Comparison of ENCODE assay signal across 24 cellular contexts in genomic region chr9:123119566-123119965, GRCh38.
DNase-seq lines count a peak whose midpoint lies in the region; ATAC-seq and TF ChIP-seq lines count a peak whose summit lies in the region.
"Had no signal": no experiment of that assay in that cellular context is flagged by ENCODE, and none has a peak within 500 bp of the region (broad histone marks: within the 10 kb centered on the region; RNA-seq: fewer than 3 reads in every experiment).

No MANE protein-coding gene starts in this region.

- H2BK20ac ChIP-seq in H9 (ENCODE audit: low read depth, low read length, poor library complexity, severe bottlenecking) = no peak overlapping the region

- in situ Hi-C loops in astrocyte of the cerebellum (cut with HindIII; ENCODE audit: low sequenced_read_pairs) (no loop called here), mammary epithelial cell (cut with MboI; ENCODE audit: low sequenced_read_pairs in 2 of 2) (no loop called here)

- H2BK15ac ChIP-seq in H9 (ENCODE audit: low read depth, low read length) = no peak overlapping the region

- no peaks in the 10 kb centered on the region for H3K4me1 ChIP-seq in H9 (ENCODE audit: insufficient read depth, low read length)
- peaks cover 0 to 59% (median 49%) of the 10 kb centered on the region in 4 donors for H3K4me1 ChIP-seq in sigmoid colon
- no peaks in the 10 kb centered on the region for H3K4me1 ChIP-seq in mammary epithelial cell (ENCODE audit: insufficient read depth, low read length)
- H3K4me1 ChIP-seq: testis had no signal

- H3K9me3 Mint-ChIP-seq in H9 = no peaks in the 10 kb centered on the region
- H3K9me3 Mint-ChIP-seq: activated naive CD4-positive, alpha-beta T cell treated with anti-CD3 and anti-CD28 coated beads, Interleukin-2, amount 50 U/mL, for 24 hours had no signal

- H3K4me3 Mint-ChIP-seq in H9 = no peak overlapping the region
- H3K4me3 Mint-ChIP-seq: activated naive CD4-positive, alpha-beta T cell treated with anti-CD3 and anti-CD28 coated beads, Interleukin-2, amount 50 U/mL, for 24 hours had no signal

- H3K18ac ChIP-seq in H9 (ENCODE audit: insufficient read length, low read depth, low read length) = no peak overlapping the region

- H3T11ph ChIP-seq in H9 (ENCODE audit: low read length) = no peak overlapping the region

- no peaks in the 10 kb centered on the region for H3K79me1 ChIP-seq in H9 (ENCODE audit: insufficient read depth, low read depth, low read length, poor library complexity, severe bottlenecking)

- peak overlapping the region; percentile 26 to 50 (median 31); a peak in 2 of 7 replicates for H3K27ac Mint-ChIP-seq in H9

- H4K20me1 ChIP-seq in H9 (ENCODE audit: control insufficient read depth, insufficient read depth, insufficient read length) (no peaks in the 10 kb centered on the region), mammary epithelial cell (ENCODE audit: insufficient read depth, low read length) (no peaks in the 10 kb centered on the region)

- no peak overlapping the region for H3K4ac ChIP-seq in H9 (ENCODE audit: low read depth, low read length)

- CTCF ChIA-PET in mammary epithelial cell (lab: Charles Lee; ENCODE audit: low non-redundant PET) = no interaction called here

- H3K79me2 ChIP-seq in H9 (ENCODE audit: insufficient read depth, low read length) = no peaks in the 10 kb centered on the region
- H3K79me2 ChIP-seq in mammary epithelial cell (ENCODE audit: insufficient read depth, low read length) = no peaks in the 10 kb centered on the region
- H3K79me2 ChIP-seq: hepatocyte had no signal

- no peak overlapping the region for H3K23ac ChIP-seq in H9 (ENCODE audit: insufficient read length, low read depth, low read length)

- H3K27me3 Mint-ChIP-seq in H9 (ENCODE audit: low read depth) = no peaks in the 10 kb centered on the region; the same call in 1 of the 2 replicates
- H3K27me3 Mint-ChIP-seq: activated naive CD4-positive, alpha-beta T cell treated with anti-CD3 and anti-CD28 coated beads, Interleukin-2, amount 50 U/mL, for 24 hours had no signal

- H2BK120ac ChIP-seq in H9 (ENCODE audit: low read depth, low read length, poor library complexity, severe bottlenecking) = no peak overlapping the region

- H3K27me3 ChIP-seq in H9 (ENCODE audit: insufficient read depth, low read length) (no peaks in the 10 kb centered on the region), sigmoid colon (no peaks in the 10 kb centered on the region), mammary epithelial cell (ENCODE audit: insufficient read depth, low read length) (no peaks in the 10 kb centered on the region)
- H3K27me3 ChIP-seq: BE2C, esophagus squamous epithelium, hepatocyte, Peyer's patch, testis had no signal

- no peak overlapping the region for H2AK5ac ChIP-seq in H9 (ENCODE audit: insufficient read length, low read length)

- no peak overlapping the region; the same call in 1 of the 2 replicates for H3K14ac ChIP-seq in H9 (ENCODE audit: insufficient read depth, low read length)

- no peak overlapping the region for H4K91ac ChIP-seq in H9 (ENCODE audit: insufficient read length, low read depth, low read length)

- DNase-seq in H9 (no peak), astrocyte of the cerebellum (ENCODE audit: low read depth) (peak; percentile 35), left cardiac atrium (no peak), sigmoid colon (no peak), NCI-H748 treated with DMSO at 0.1 percent for 48 hours (lab: John Stamatoyannopoulos, UW) (no peak), mammary epithelial cell (no peak)
- DNase-seq: activated CD4-positive, alpha-beta T cell treated with anti-CD3 and anti-CD28 coated beads, Interleukin-2, amount 50 U/mL, for 1 hour; effector CD4-positive, alpha-beta T cell; esophagus squamous epithelium; GM23248; kidney; MV-4-11; NCI-H82; Peyer's patch; SK-N-SH; stimulated activated CD4-positive, alpha-beta T cell treated with anti-CD3 and anti-CD28 coated beads, Interleukin-4, amount 100 ng/mL, for 24 hours; testis had no signal

- H3K27ac ChIP-seq in H9 (ENCODE audit: insufficient read length, low read depth, low read length) (no peak overlapping the region), sigmoid colon (peak overlapping the region in 3 of 4 donors; percentile 61 to 66 (median 63)), mammary epithelial cell (ENCODE audit: insufficient read depth, low read depth, low read length) (no peak overlapping the region)
- H3K27ac ChIP-seq: esophagus squamous epithelium, GM23248, hepatocyte, HL-60, Peyer's patch, skin epidermis, testis had no signal

- H3K4me2 ChIP-seq in H9 (ENCODE audit: insufficient read depth, insufficient read length, low read length) = no peak overlapping the region
- no peak overlapping the region for H3K4me2 ChIP-seq in mammary epithelial cell (ENCODE audit: insufficient read depth, low read depth, low read length)
- H3K4me2 ChIP-seq: hepatocyte, SK-N-SH had no signal

- peaks cover 21 to 27% (median 24%) of the 10 kb centered on the region in 3 experiments for H3K36me3 Mint-ChIP-seq in H9 (ENCODE audit: insufficient read depth in 1 of 3, low read depth in 3 of 3)

- H3K9me3 ChIP-seq in H9 (ENCODE audit: control insufficient read depth, low read depth, low read length) (no peaks in the 10 kb centered on the region), sigmoid colon (no peaks in the 10 kb centered on the region), mammary epithelial cell (replicated peaks; ENCODE audit: insufficient read depth, low read length) (no peaks in the 10 kb centered on the region)
- H3K9me3 ChIP-seq: BE2C, esophagus squamous epithelium, Peyer's patch, SK-N-SH, testis had no signal

- ATAC-seq in left cardiac atrium (peak; percentile 30 to 67), HG03196 (IDR thresholded peaks at IDR 0.05; ENCODE audit: unreplicated experiment) (no peak), HG02642 (IDR thresholded peaks at IDR 0.05; ENCODE audit: poor library complexity, unreplicated experiment) (no peak)

- H3K4me3 ChIP-seq in astrocyte of the cerebellum (ENCODE audit: low read depth, low read length) = no peak overlapping the region
- no peak overlapping the region for H3K4me3 ChIP-seq in sigmoid colon
- no peak overlapping the region for H3K4me3 ChIP-seq in mammary epithelial cell (replicated peaks in 1 of 3; ENCODE audit: insufficient read depth in 1 of 3, low read depth in 2 of 3, low read length in 3 of 3)
- H3K4me3 ChIP-seq: esophagus squamous epithelium, GM23248, hepatocyte, Peyer's patch, skin epidermis, testis had no signal

- H3K36me3 ChIP-seq in sigmoid colon (no peaks in the 10 kb centered on the region), mammary epithelial cell (ENCODE audit: insufficient read depth, low read length) (no peaks in the 10 kb centered on the region)
- H3K36me3 ChIP-seq: BE2C had no signal

- TF ChIP-seq CTCF in H9 (conservative IDR thresholded peaks at IDR 0.05) = no peak
- no peak for TF ChIP-seq CTCF in astrocyte of the cerebellum (IDR thresholded peaks at IDR 0.05; ENCODE audit: low read depth, low read length, missing control alignments)
- no peak for TF ChIP-seq CTCF in sigmoid colon (IDR thresholded peaks at IDR 0.05)
- TF ChIP-seq CTCF in mammary epithelial cell (conservative IDR thresholded peaks at IDR 0.05 in 1 of 2, IDR thresholded peaks at IDR 0.05 in 1 of 2; ENCODE audit: extremely low read depth in 1 of 2, insufficient read depth in 1 of 2, low read depth in 1 of 2, low read length in 2 of 2) = no peak

- H3K23me2 ChIP-seq in H9 (ENCODE audit: insufficient read length, low read depth, low read length, poor library complexity, severe bottlenecking) = no peaks in the 10 kb centered on the region

- WGBS in H9 (ENCODE audit: extremely low coverage, insufficient read length, low lambda C conversion rate) = no CpG with 5 or more reads among the region's 7 CpGs
- WGBS in sigmoid colon, 2 donors = 44 to 78% methylated on average over 7 of the region's 7 CpGs
- 91% methylated on average over 7 of the region's 7 CpGs for WGBS in mammary epithelial cell (ENCODE audit: low coverage, missing lambda C conversion rate)

- no peak for TF ChIP-seq EP300 in sigmoid colon (IDR thresholded peaks at IDR 0.05)

- dilution Hi-C loops in mammary epithelial cell (cut with HindIII; ENCODE audit: low sequenced_read_pairs) = no loop called here

- intact Hi-C loops in left cardiac atrium (cut with DNase I) = no loop called here
- intact Hi-C loops in sigmoid colon (cut with DNase I) = no loop called here
- intact Hi-C loops in mammary epithelial cell (cut with micrococcal nuclease) = no loop called here

- H4K5ac ChIP-seq in H9 (ENCODE audit: insufficient read length, low read depth, low read length) = no peak overlapping the region

- H2BK12ac ChIP-seq in H9 (ENCODE audit: insufficient read length, low read depth, low read length) = no peak overlapping the region

- TF ChIP-seq POLR2A in sigmoid colon (IDR thresholded peaks at IDR 0.05) = no peak

- H3K4me1 Mint-ChIP-seq in H9 = peaks cover 8 to 14% of the 10 kb centered on the region in 2 experiments

- H3K56ac ChIP-seq in H9 (ENCODE audit: insufficient read length, low read depth, low read length) = no peak overlapping the region

- H2AFZ ChIP-seq in H9 (ENCODE audit: low read length) = no peak overlapping the region
- no peak overlapping the region for H2AFZ ChIP-seq in mammary epithelial cell (ENCODE audit: low read depth, low read length)
- H2AFZ ChIP-seq: GM23248, hepatocyte had no signal

- H2BK5ac ChIP-seq in H9 (ENCODE audit: insufficient read length, low read length) = no peak overlapping the region

- no TSS peak for BruUV-seq in mammary epithelial cell (replicated peaks; lab: Mats Ljungman, UMichigan)

- H4K8ac ChIP-seq in H9 (replicated peaks; ENCODE audit: insufficient read length, low read depth, low read length) = no peak overlapping the region

- H3K9ac ChIP-seq in H9 (ENCODE audit: extremely low read depth, insufficient read length, low read length) (no peak overlapping the region), mammary epithelial cell (ENCODE audit: insufficient read depth, low read length) (no peak overlapping the region)
- H3K9ac ChIP-seq: GM23248, SK-N-SH had no signal

Comparison
In these comparisons a context has a peak if more than half of its experiments do, and no peak if none do; other contexts are left out.
1. H3K27ac ChIP-seq: peak in sigmoid colon (3 of 4); none in H9 (single experiment) and mammary epithelial cell (single experiment).
2. ATAC-seq: peak in left cardiac atrium (2 of 2); none in HG03196 (single experiment) and HG02642 (single experiment).